Comparison of ENCODE assay signal across 27 cellular contexts in the genomic region with DNA sequence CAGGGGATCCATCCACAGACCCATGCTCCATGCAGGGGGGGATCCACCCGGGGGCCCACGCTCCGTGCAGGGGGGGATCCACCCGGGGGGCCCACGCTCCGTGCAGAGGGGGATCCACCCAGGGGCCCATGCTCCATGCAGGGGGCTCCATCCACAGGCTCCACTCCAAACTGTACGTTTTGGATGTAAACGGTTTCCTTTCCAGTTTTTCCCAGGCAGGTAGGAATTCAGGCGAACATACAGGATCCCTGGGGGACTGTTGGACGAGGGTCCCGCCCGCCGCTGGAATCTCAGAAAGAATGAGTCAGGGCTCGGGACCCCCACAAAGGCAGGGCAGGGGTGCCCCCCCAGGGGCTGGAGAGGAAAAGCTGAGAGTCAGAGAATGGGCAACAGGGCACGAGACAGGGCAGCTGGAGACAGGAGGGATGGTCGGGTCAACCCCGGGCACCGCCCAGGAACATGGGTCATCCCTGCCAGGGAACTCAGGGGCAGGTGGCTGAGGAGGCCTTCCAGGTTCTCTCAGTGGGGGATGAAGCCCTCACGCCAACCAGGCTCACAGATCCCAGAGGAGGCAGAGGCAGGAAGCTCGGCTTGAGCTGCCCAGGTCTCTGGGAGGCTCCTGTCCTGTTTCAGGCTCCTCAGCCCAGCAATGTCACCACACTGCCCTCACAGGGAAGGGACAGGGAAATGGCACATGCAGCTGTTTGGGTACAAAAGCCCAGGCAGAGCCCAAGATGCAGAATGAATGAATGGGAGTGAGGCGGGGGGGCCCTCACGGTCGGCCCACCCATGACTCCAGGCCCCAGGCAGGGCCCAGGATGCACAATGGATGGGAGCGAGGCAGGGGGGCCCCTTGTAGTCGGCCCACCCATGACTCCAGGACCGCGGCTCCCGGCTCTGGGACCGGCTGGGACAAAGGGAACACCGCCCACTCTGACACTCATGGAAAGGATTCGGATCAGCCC.
DNase-seq lines count a peak whose midpoint lies in the region; ATAC-seq and FAIRE-seq lines count a peak whose summit lies in the region.
"Had no signal": no experiment of that assay in that cellular context is flagged by ENCODE, and none has a peak within 500 bp of the region (broad histone marks: within the 10 kb centered on the region; RNA-seq: fewer than 3 reads in every experiment).

No MANE protein-coding gene starts in this region.

- H3K36me3 ChIP-seq in H7 (replicated peaks; ENCODE audit: control insufficient read depth, insufficient read depth, low read length): no peaks in the 10 kb centered on the region
- H3K36me3 ChIP-seq: adrenal gland, esophagus squamous epithelium, tibial nerve had no signal

- FAIRE-seq in urothelium cell line (lab: Jason Lieb, UNC): no peak
- FAIRE-seq: TTC549 had no signal

- ATAC-seq in GM18870 (IDR thresholded peaks at IDR 0.05; ENCODE audit: unreplicated experiment): no peak
- ATAC-seq in HG02588 (IDR thresholded peaks at IDR 0.05; ENCODE audit: unreplicated experiment): no peak
- ATAC-seq: activated T-helper 17 cell treated with anti-CD3 and anti-CD28 coated beads, Interleukin-2, amount 50 U/mL, for 72 hours; foreskin keratinocyte had no signal

- no peak overlapping the region for H3K4me3 ChIP-seq in H7 (ENCODE audit: insufficient read depth, low read depth, low read length)
- H3K4me3 ChIP-seq: adrenal gland, dorsolateral prefrontal cortex, esophagus squamous epithelium, tibial nerve had no signal

- H3K27me3 ChIP-seq in H7 (ENCODE audit: control insufficient read depth, insufficient read depth, low read length): no peaks in the 10 kb centered on the region; the same call in 1 of the 2 replicates
- H3K27me3 ChIP-seq: adrenal gland, dorsolateral prefrontal cortex, foreskin keratinocyte, tibial nerve had no signal

- DNase-seq in NCI-H748 (lab: John Stamatoyannopoulos, UW; ENCODE audit: unreplicated experiment): peak; percentile 40
- no peak for DNase-seq in NCI-H748 treated with DMSO at 0.1 percent for 48 hours (lab: John Stamatoyannopoulos, UW)
- peak; percentile 74 for DNase-seq in H7
- peak; percentile 33 for DNase-seq in cerebellum (ENCODE audit: low spot score)
- peak; percentile 12 for DNase-seq in pons (ENCODE audit: low spot score)
- no peak for DNase-seq in urothelium cell line (ENCODE audit: low spot score)
- DNase-seq: 8988T; activated CD4-positive, alpha-beta T cell treated with anti-CD3 and anti-CD28 coated beads for 1 hour; activated naive CD4-positive, alpha-beta T cell treated with anti-CD3 and anti-CD28 coated beads, Interleukin-2, amount 10 ng/mL, durations not matched to agents 7 days and 5 days; adrenal gland; cerebellar nuclear complex; esophagus squamous epithelium; foreskin keratinocyte; GDM1; HFFc6; IMR-90; kidney glomerular epithelial cell; NCI-H1048; SK-N-SH; stimulated activated CD4-positive, alpha-beta T cell treated with anti-CD3 and anti-CD28 coated beads, Interleukin-12 subunit alpha, Interleukin-12 subunit beta, amount 100 ng/mL, for 4 hours; stimulated activated CD4-positive, alpha-beta T cell treated with anti-CD3 and anti-CD28 coated beads, Interleukin-2, amount 100 ng/mL, for 48 hours had no signal

Comparison
In these comparisons a context has a peak if more than half of its experiments do, and no peak if none do; other contexts are left out.
1. DNase-seq: peak in NCI-H748 (single experiment), H7 (single experiment), cerebellum (single experiment) and pons (single experiment); none in NCI-H748 treated with DMSO at 0.1 percent for 48 hours (single experiment) and urothelium cell line (single experiment).